ENCODE assay signal across 8 cellular contexts in genomic region chr2:170324640-170325046, GRCh38.
DNase-seq lines count a peak whose midpoint lies in the region; ATAC-seq, FAIRE-seq and TF ChIP-seq lines count a peak whose summit lies in the region.

No MANE protein-coding gene starts in this region.

- H3K4me1 ChIP-seq in esophagus muscularis mucosa = no peaks in the 10 kb centered on the region
- no peaks in the 10 kb centered on the region for H3K4me1 ChIP-seq in osteoblast (ENCODE audit: insufficient read depth, low read length)

- peak; percentile 88 for TF ChIP-seq CTCF in GM12872 (IDR thresholded peaks at IDR 0.05; ENCODE audit: insufficient read depth, low read depth, low read length)
- peak; percentile 40 to 61 (median 41) for TF ChIP-seq CTCF in esophagus muscularis mucosa (IDR thresholded peaks at IDR 0.05)
- TF ChIP-seq CTCF in osteoblast (IDR thresholded peaks at IDR 0.05; ENCODE audit: extremely low read depth, low read depth, low read length) = peak; percentile 68

- FAIRE-seq in TTC549 (lab: Jason Lieb, UNC) = peak; percentile 19

- no peaks in the 10 kb centered on the region for H4K20me1 ChIP-seq in osteoblast (ENCODE audit: insufficient read depth, low read length)

- H3K4me3 ChIP-seq in esophagus muscularis mucosa (no peak overlapping the region), osteoblast (ENCODE audit: insufficient read depth, low read length) (no peak overlapping the region)

- H3K79me2 ChIP-seq in osteoblast (ENCODE audit: insufficient read depth, low read length) = no peaks in the 10 kb centered on the region

- peak; percentile 38 for DNase-seq in AG08396 (ENCODE audit: low spot score)
- DNase-seq in NCI-H2081 (lab: John Stamatoyannopoulos, UW) = peak; percentile 76 to 89
- DNase-seq in esophagus muscularis mucosa (ENCODE audit: extremely low spot score) = no peak
- DNase-seq in osteoblast (ENCODE audit: insufficient read length, low spot score, missing footprints) = no peak
- DNase-seq in activated CD4-positive, CD25-positive, alpha-beta regulatory T cell treated with anti-CD3 and anti-CD28 coated beads, Interleukin-2, amount 50 U/mL, for 72 hours = no peak

- peaks cover 0 to 13% (median 4%) of the 10 kb centered on the region in 4 donors for H3K9me3 ChIP-seq in esophagus muscularis mucosa
- peaks cover 3% of the 10 kb centered on the region for H3K9me3 ChIP-seq in osteoblast (ENCODE audit: low read depth, low read length)

- TF ChIP-seq EP300 in esophagus muscularis mucosa (IDR thresholded peaks at IDR 0.05) = no peak

- WGBS in esophagus muscularis mucosa = 21% methylated on average over 4 of the region's 4 CpGs

- no peaks in the 10 kb centered on the region for H3K36me3 ChIP-seq in esophagus muscularis mucosa
- no peaks in the 10 kb centered on the region for H3K36me3 ChIP-seq in osteoblast (ENCODE audit: insufficient read depth, low read length)

- H3K27ac ChIP-seq in esophagus muscularis mucosa (replicated peaks in 1 of 4) (no peak overlapping the region), osteoblast (ENCODE audit: low read depth, low read length) (no peak overlapping the region)

- ATAC-seq in GM21529 (IDR thresholded peaks at IDR 0.05; ENCODE audit: unreplicated experiment) = no peak

- no peak overlapping the region for H3K4me2 ChIP-seq in osteoblast (ENCODE audit: insufficient read depth, low read length)

- H3K27me3 ChIP-seq in esophagus muscularis mucosa = peaks cover 0 to 4% (median 0%) of the 10 kb centered on the region in 4 donors
- no peaks in the 10 kb centered on the region for H3K27me3 ChIP-seq in osteoblast (ENCODE audit: insufficient read depth, low read length)

- intact Hi-C loops in esophagus muscularis mucosa (cut with DNase I) = no loop called here

- no peak overlapping the region for H2AFZ ChIP-seq in osteoblast (ENCODE audit: low read length)

- TF ChIP-seq POLR2A in esophagus muscularis mucosa (IDR thresholded peaks at IDR 0.05; ENCODE audit: low read depth) = no peak

Comparison
In these comparisons a context has a peak if more than half of its experiments do, and no peak if none do; other contexts are left out.
1. DNase-seq: peak in AG08396 (single experiment) and NCI-H2081 (2 of 2); none in esophagus muscularis mucosa (single experiment), osteoblast (single experiment) and activated CD4-positive, CD25-positive, alpha-beta regulatory T cell treated with anti-CD3 and anti-CD28 coated beads, Interleukin-2, amount 50 U/mL, for 72 hours (single experiment).
2. Peak in every context shown above with its lines, with median percentiles within 50 percentile points of each other: CTCF ChIP-seq.